Comparison of ENCODE assay signal across 1 cellular context in genomic region chr1:16177306-16177705, GRCh38.
A peak's percentile ranks its signal among the peaks of the same experiment; 100 is the strongest.
TF ChIP-seq lines count a peak whose summit lies in the region.

No MANE protein-coding gene starts in this region.

TF ChIP-seq in HepG2, 621 proteins besides CTCF, POLR2A, EP300 and RAD21 (continued from another document):
- TF ChIP-seq ZBTB40 (IDR thresholded peaks at IDR 0.05) = no peak
- TF ChIP-seq ZBTB40 (CRISPR knock-in tag; IDR thresholded peaks at IDR 0.05) = 0 out of 2 replicates have a peak, but pooled peaks have one; percentile 33
- TF ChIP-seq NFE2L2 (IDR thresholded peaks at IDR 0.05; ENCODE audit: low read length) = no peak
- no peak for TF ChIP-seq ZSCAN21 (CRISPR knock-in tag; IDR thresholded peaks at IDR 0.05; ENCODE audit: borderline replicate concordance)
- no peak for TF ChIP-seq ZBTB43 (CRISPR knock-in tag; conservative IDR thresholded peaks at IDR 0.05)
- no peak for TF ChIP-seq GRHL1 (CRISPR knock-in tag; conservative IDR thresholded peaks at IDR 0.05)
- TF ChIP-seq GPN1 (CRISPR knock-in tag; IDR thresholded peaks at IDR 0.05; ENCODE audit: borderline replicate concordance) = no peak
- no peak for TF ChIP-seq MAFF (IDR thresholded peaks at IDR 0.05; ENCODE audit: low read depth, low read length)
- no peak for TF ChIP-seq ZNF335 (CRISPR knock-in tag; IDR thresholded peaks at IDR 0.05)
- TF ChIP-seq ZNF691 (CRISPR knock-in tag; IDR thresholded peaks at IDR 0.05; ENCODE audit: borderline replicate concordance, low read depth) = peak; percentile 18; the same call in 1 of the 2 replicates
- no peak for TF ChIP-seq ZNF230 (CRISPR knock-in tag; IDR thresholded peaks at IDR 0.05)
- no peak for TF ChIP-seq ZNF430 (CRISPR knock-in tag; IDR thresholded peaks at IDR 0.05)
- TF ChIP-seq ZNF547 (CRISPR knock-in tag; IDR thresholded peaks at IDR 0.05) = no peak
- TF ChIP-seq ZNF3 (CRISPR knock-in tag; IDR thresholded peaks at IDR 0.05) = no peak
- no peak for TF ChIP-seq ZBTB25 (CRISPR knock-in tag; IDR thresholded peaks at IDR 0.05)
- no peak for TF ChIP-seq CREM (IDR thresholded peaks at IDR 0.05)
- no peak for TF ChIP-seq CREM (CRISPR knock-in tag; IDR thresholded peaks at IDR 0.05)
- no peak for TF ChIP-seq FOXA1 (IDR thresholded peaks at IDR 0.05)
- TF ChIP-seq FOXA1 (CRISPR knock-in tag; IDR thresholded peaks at IDR 0.05) = no peak
- TF ChIP-seq USF2 (IDR thresholded peaks at IDR 0.05; ENCODE audit: low read depth, low read length) = no peak
- no peak for TF ChIP-seq USF2 (CRISPR knock-in tag; IDR thresholded peaks at IDR 0.05; ENCODE audit: borderline replicate concordance)
- TF ChIP-seq CBFB (CRISPR knock-in tag; IDR thresholded peaks at IDR 0.05) = no peak
- no peak for TF ChIP-seq KAT7 (CRISPR knock-in tag; IDR thresholded peaks at IDR 0.05; ENCODE audit: borderline replicate concordance)
- TF ChIP-seq IRX3 (CRISPR knock-in tag; IDR thresholded peaks at IDR 0.05; ENCODE audit: borderline replicate concordance, low read depth) = no peak
